18 cellular contexts compared by ENCODE assay signal in the genomic region with DNA sequence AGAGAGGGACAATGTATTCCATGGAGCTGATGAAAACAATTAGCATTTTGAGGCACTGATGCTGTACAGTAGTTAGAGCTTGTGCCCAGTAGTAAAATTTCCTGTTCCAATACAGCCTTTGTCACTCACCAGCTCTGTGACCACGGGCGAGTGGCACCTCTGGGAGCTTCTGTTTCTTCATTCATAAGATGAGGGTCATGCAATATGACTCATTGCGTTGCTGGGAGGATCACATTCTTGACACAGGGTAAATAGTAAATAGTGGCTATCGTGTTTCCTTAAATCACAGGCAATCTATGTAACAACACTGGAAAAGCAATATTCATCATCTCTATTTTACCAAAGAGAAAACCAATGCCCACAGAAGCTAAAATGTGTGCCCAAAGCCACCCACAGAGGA. TPM values are rescaled to one million over a fixed set of nuclear protein-coding genes. Genes with fewer than 3 reads are reported as not detected.
A peak's percentile ranks its signal among the peaks of the same experiment; 100 is the strongest.
DNase-seq lines count a peak whose midpoint lies in the region; TF ChIP-seq lines count a peak whose summit lies in the region.
"Had no signal": no experiment of that assay in that cellular context is flagged by ENCODE, and none has a peak within 500 bp of the region (broad histone marks: within the 10 kb centered on the region; RNA-seq: fewer than 3 reads in every experiment).

No MANE protein-coding gene starts in this region.

- BruUV-seq in MCF 10A (replicated peaks; lab: Mats Ljungman, UMichigan): no TSS peak

- peak overlapping the region in 1 of 2 donors; percentile 74 for H3K27ac ChIP-seq in coronary artery
- H3K27ac ChIP-seq: BLaER1 treated with 17β-estradiol and CSF1 and Interleukin-3, amounts not matched to agents 10 nM and 100 nM; body of pancreas; sigmoid colon had no signal

- H3K4me3 Mint-ChIP-seq in MCF 10A (ENCODE audit: unreplicated experiment): no peak overlapping the region
- H3K4me3 Mint-ChIP-seq: activated CD8-positive, alpha-beta memory T cell treated with anti-CD3 and anti-CD28 coated beads, Interleukin-2, amount 10 ng/mL, durations not matched to agents 7 days and 5 days; naive thymus-derived CD8-positive, alpha-beta T cell; stimulated activated memory B cell treated with anti-CD40 and anti-IgM and Interleukin-4, amounts not matched to agents 10 μg/mL and 1 μg/mL and 100 μg/mL, for 72 hours; WTC11 had no signal

- POLR2A ChIA-PET in MCF 10A (lab: Yijun Ruan, JAX): no interaction called here

- TF ChIP-seq CTCF in MCF 10A (IDR thresholded peaks at IDR 0.05; ENCODE audit: unreplicated experiment) (no peak), coronary artery (IDR thresholded peaks at IDR 0.05) (no peak)

- H3K4me3 ChIP-seq in MG63 (no peak overlapping the region), coronary artery (no peak overlapping the region)
- H3K4me3 ChIP-seq: BLaER1 treated with 17β-estradiol and CSF1 and Interleukin-3, amounts not matched to agents 10 nM and 100 nM; body of pancreas; sigmoid colon had no signal

- no peaks in the 10 kb centered on the region for H3K9me3 Mint-ChIP-seq in MCF 10A (ENCODE audit: unreplicated experiment)
- H3K9me3 Mint-ChIP-seq: naive thymus-derived CD8-positive, alpha-beta T cell; stimulated activated memory B cell treated with anti-CD40 and anti-IgM and Interleukin-4, amounts not matched to agents 10 μg/mL and 1 μg/mL and 100 μg/mL, for 72 hours; WTC11 had no signal

- intact Hi-C loops in MCF 10A (cut with micrococcal nuclease): no loop called here

- no peaks in the 10 kb centered on the region for H3K36me3 Mint-ChIP-seq in MCF 10A (ENCODE audit: insufficient read depth, unreplicated experiment)
- H3K36me3 Mint-ChIP-seq: activated CD8-positive, alpha-beta memory T cell treated with anti-CD3 and anti-CD28 coated beads, Interleukin-2, amount 10 ng/mL, durations not matched to agents 7 days and 5 days; naive thymus-derived CD8-positive, alpha-beta T cell; stimulated activated memory B cell treated with anti-CD40 and anti-IgM and Interleukin-4, amounts not matched to agents 10 μg/mL and 1 μg/mL and 100 μg/mL, for 72 hours; WTC11 had no signal

- H3K27me3 Mint-ChIP-seq in MCF 10A (ENCODE audit: insufficient read depth, unreplicated experiment): peaks cover 28% of the 10 kb centered on the region

- H3K4me1 Mint-ChIP-seq in MCF 10A (ENCODE audit: insufficient read depth, unreplicated experiment): no peaks in the 10 kb centered on the region
- H3K4me1 Mint-ChIP-seq: activated CD8-positive, alpha-beta memory T cell treated with anti-CD3 and anti-CD28 coated beads, Interleukin-2, amount 10 ng/mL, durations not matched to agents 7 days and 5 days; naive thymus-derived CD8-positive, alpha-beta T cell; stimulated activated memory B cell treated with anti-CD40 and anti-IgM and Interleukin-4, amounts not matched to agents 10 μg/mL and 1 μg/mL and 100 μg/mL, for 72 hours had no signal

- no peaks in the 10 kb centered on the region for H3K9me3 ChIP-seq in MG63
- H3K9me3 ChIP-seq: BLaER1 treated with 17β-estradiol and CSF1 and Interleukin-3, amounts not matched to agents 10 nM and 100 nM; body of pancreas; sigmoid colon had no signal

- peaks cover 3% of the 10 kb centered on the region for H3K27me3 ChIP-seq in MG63
- H3K27me3 ChIP-seq: BLaER1 treated with 17β-estradiol and CSF1 and Interleukin-3, amounts not matched to agents 10 nM and 100 nM; body of pancreas had no signal

- H3K36me3 ChIP-seq in MG63: no peaks in the 10 kb centered on the region
- H3K36me3 ChIP-seq: BLaER1 treated with 17β-estradiol and CSF1 and Interleukin-3, amounts not matched to agents 10 nM and 100 nM; sigmoid colon had no signal

- CTCF ChIA-PET in MCF 10A (lab: Yijun Ruan, JAX): interaction anchor here (0.7 to 1.0 kb wide), 2 partner anchors 14 to 146 kb away, joined by 3 read pairs; no protein-coding TSS in a partner anchor

- DNase-seq in DMS53 (lab: John Stamatoyannopoulos, UW) (peak; percentile 94), MG63 (peak; percentile 31), MCF 10A (ENCODE audit: unreplicated experiment) (peak; percentile 40), kidney tubule cell (ENCODE audit: low spot score) (peak; percentile 45), activated T-cell treated with anti-CD3 and anti-CD28 coated beads for 4 hours (no peak), AG08395 (ENCODE audit: low spot score) (no peak), coronary artery (ENCODE audit: low spot score) (no peak)
- DNase-seq in effector CD8-positive, alpha-beta T cell (lab: John Stamatoyannopoulos, UW): no peak
- DNase-seq: activated CD8-positive, alpha-beta memory T cell treated with anti-CD3 and anti-CD28 coated beads, Interleukin-2, amount 10 ng/mL, durations not matched to agents 7 days and 5 days; activated naive CD4-positive, alpha-beta T cell treated with Interleukin-2 at 50 U/mL for 16 hours; body of pancreas; naive thymus-derived CD8-positive, alpha-beta T cell; NCI-H1105; sigmoid colon had no signal

- no peak overlapping the region for H3K27ac Mint-ChIP-seq in MCF 10A (ENCODE audit: low read depth, unreplicated experiment)
- H3K27ac Mint-ChIP-seq: activated CD8-positive, alpha-beta memory T cell treated with anti-CD3 and anti-CD28 coated beads, Interleukin-2, amount 10 ng/mL, durations not matched to agents 7 days and 5 days; naive thymus-derived CD8-positive, alpha-beta T cell; stimulated activated memory B cell treated with anti-CD40 and anti-IgM and Interleukin-4, amounts not matched to agents 10 μg/mL and 1 μg/mL and 100 μg/mL, for 72 hours; WTC11 had no signal

RNA-seq across cellular contexts. Expression of gene LRRC52, which starts 4.5 kb away (rescaled TPM):
- not detected in 2 replicates for total RNA-seq in MG63 (2014; rRNA removed; shearing (Covaris generic); ENCODE audit: low replicate concordance)
- not detected in 2 replicates for total RNA-seq in MCF 10A (2022)
- total RNA-seq: activated CD8-positive, alpha-beta memory T cell treated with anti-CD3 and anti-CD28 coated beads, Interleukin-2, amount 10 ng/mL, durations not matched to agents 7 days and 5 days; body of pancreas; naive thymus-derived CD8-positive, alpha-beta T cell; sigmoid colon; urinary bladder; WTC11 had no signal

Comparison
In these comparisons a context has a peak if more than half of its experiments do, and no peak if none do; other contexts are left out.
1. DNase-seq: peak in DMS53 (single experiment), MG63 (single experiment), MCF 10A (single experiment) and kidney tubule cell (single experiment); none in activated T-cell treated with anti-CD3 and anti-CD28 coated beads for 4 hours (single experiment), AG08395 (single experiment), coronary artery (single experiment) and effector CD8-positive, alpha-beta T cell (single experiment).